In genomic region chr5:66645039-66645438, GRCh38 we compare ENCODE assay signal across 30 cellular contexts.
"Had no signal": no experiment of that assay in that cellular context is flagged by ENCODE, and none has a peak within 500 bp of the region (broad histone marks: within the 10 kb centered on the region; RNA-seq: fewer than 3 reads in every experiment).

No MANE protein-coding gene starts in this region.

- H3K4me1 ChIP-seq: body of pancreas had no signal

- FAIRE-seq: frontal cortex had no signal

- H3K36me3 Mint-ChIP-seq: activated CD4-positive, alpha-beta memory T cell treated with anti-CD3 and anti-CD28 coated beads for 36 hours; activated CD8-positive, alpha-beta memory T cell treated with anti-CD3 and anti-CD28 coated beads, Interleukin-2, amount 10 ng/mL, durations not matched to agents 7 days and 5 days; activated naive CD4-positive, alpha-beta T cell treated with anti-CD3 and anti-CD28 coated beads, Interleukin-2, amount 50 U/mL, for 24 hours; activated naive CD8-positive, alpha-beta T cell treated with anti-CD3 and anti-CD28 coated beads for 36 hours had no signal

- H3K9me3 ChIP-seq: body of pancreas had no signal

- H3K27ac Mint-ChIP-seq: activated CD4-positive, alpha-beta memory T cell treated with anti-CD3 and anti-CD28 coated beads for 36 hours; activated CD4-positive, alpha-beta T cell treated with anti-CD3 and anti-CD28 coated beads for 36 hours; activated CD4-positive, alpha-beta T cell treated with anti-CD3 and anti-CD28 coated beads, Interleukin-2, amount 10 ng/mL, durations not matched to agents 24 days and 14 days; activated CD8-positive, alpha-beta memory T cell treated with anti-CD3 and anti-CD28 coated beads, Interleukin-2, amount 10 ng/mL, durations not matched to agents 7 days and 5 days; activated CD8-positive, alpha-beta T cell treated with anti-CD3 and anti-CD28 coated beads, Interleukin-2, amount 10 ng/mL, durations not matched to agents 7 days and 5 days; activated naive CD4-positive, alpha-beta T cell treated with anti-CD3 and anti-CD28 coated beads for 36 hours; activated naive CD4-positive, alpha-beta T cell treated with anti-CD3 and anti-CD28 coated beads, Interleukin-2, amount 50 U/mL, for 24 hours; activated naive CD8-positive, alpha-beta T cell treated with anti-CD3 and anti-CD28 coated beads for 36 hours; activated T-helper 1 cell treated with anti-CD3 and anti-CD28 coated beads, Interleukin-12 subunit alpha, Interleukin-12 subunit beta, Interleukin-2, Interleukin-4 antibody, amounts not matched to agents 30 ng/mL and 10 ng/mL and 1 ng/mL, durations not matched to agents 14 hours and 24 hours and 36 hours; activated T-helper 2 cell treated with anti-CD3 and anti-CD28 coated beads, Interferon-gamma antibody, Interleukin-2, Interleukin-4, amounts not matched to agents 10 μg/mL and 5 μg/mL and 100 μg/mL, durations not matched to agents 14 hours and 24 hours and 36 hours; dendritic cell treated with granulocyte-macrophage colony-stimulating factor and Interleukin-4, amounts not matched to agents 40 ng/mL and 50 ng/mL, for 4 days; endodermal cell; T-helper 17 cell; T-helper 2 cell treated with Interferon-gamma antibody and Interleukin-4, amounts not matched to agents 5 μg/mL and 100 μg/mL, for 36 hours had no signal

- DNase-seq: activated CD4-positive, alpha-beta memory T cell treated with anti-CD3 and anti-CD28 coated beads for 36 hours; activated CD4-positive, alpha-beta T cell treated with anti-CD3 and anti-CD28 coated beads for 36 hours; activated CD4-positive, alpha-beta T cell treated with anti-CD3 and anti-CD28 coated beads, Interleukin-2, amount 10 ng/mL, durations not matched to agents 24 days and 14 days; activated CD4-positive, CD25-positive, alpha-beta regulatory T cell; activated CD4-positive, CD25-positive, alpha-beta regulatory T cell treated with anti-CD3 and anti-CD28 coated beads, Interleukin-2, amount 50 U/mL, for 72 hours; activated CD8-positive, alpha-beta memory T cell treated with anti-CD3 and anti-CD28 coated beads, Interleukin-2, amount 10 ng/mL, durations not matched to agents 7 days and 5 days; activated CD8-positive, alpha-beta memory T cell treated with anti-CD3 and anti-CD28 coated beads, Interleukin-2, amount 50 U/mL, for 4 hours; activated CD8-positive, alpha-beta T cell treated with anti-CD3 and anti-CD28 coated beads, Interleukin-2, amount 10 ng/mL, durations not matched to agents 7 days and 5 days; activated effector memory CD4-positive, alpha-beta T cell treated with anti-CD3 and anti-CD28 coated beads, Interleukin-2, amount 50 U/mL, for 16 hours; activated naive CD4-positive, alpha-beta T cell treated with anti-CD3 and anti-CD28 coated beads for 36 hours; activated naive CD8-positive, alpha-beta T cell treated with anti-CD3 and anti-CD28 coated beads for 36 hours; activated T-cell treated with anti-CD3 and anti-CD28 coated beads, Interleukin-2, amount 50 U/mL, for 1 hour; activated T-cell treated with anti-CD3 and anti-CD28 coated beads, Interleukin-2, amount 50 U/mL, for 48 hours; anterior cingulate cortex; body of pancreas; dorsolateral prefrontal cortex; effector memory CD4-positive, alpha-beta T cell; endodermal cell; foreskin fibroblast; head of caudate nucleus; T-helper 17 cell; T1000 had no signal

- H3K27ac ChIP-seq: body of pancreas, coronary artery, dorsolateral prefrontal cortex had no signal

- H3K27me3 ChIP-seq: body of pancreas, dorsolateral prefrontal cortex had no signal

- H3K27me3 Mint-ChIP-seq: dendritic cell treated with granulocyte-macrophage colony-stimulating factor and Interleukin-4, amounts not matched to agents 40 ng/mL and 50 ng/mL, for 4 days had no signal

- H3K4me3 Mint-ChIP-seq: activated CD4-positive, alpha-beta memory T cell treated with anti-CD3 and anti-CD28 coated beads for 36 hours; activated CD4-positive, alpha-beta T cell treated with anti-CD3 and anti-CD28 coated beads for 36 hours; activated CD4-positive, alpha-beta T cell treated with anti-CD3 and anti-CD28 coated beads, Interleukin-2, amount 10 ng/mL, durations not matched to agents 24 days and 14 days; activated CD8-positive, alpha-beta memory T cell treated with anti-CD3 and anti-CD28 coated beads, Interleukin-2, amount 10 ng/mL, durations not matched to agents 7 days and 5 days; activated CD8-positive, alpha-beta T cell treated with anti-CD3 and anti-CD28 coated beads, Interleukin-2, amount 10 ng/mL, durations not matched to agents 7 days and 5 days; activated naive CD4-positive, alpha-beta T cell treated with anti-CD3 and anti-CD28 coated beads for 36 hours; activated naive CD4-positive, alpha-beta T cell treated with anti-CD3 and anti-CD28 coated beads, Interleukin-2, amount 50 U/mL, for 24 hours; activated naive CD8-positive, alpha-beta T cell treated with anti-CD3 and anti-CD28 coated beads for 36 hours; activated T-helper 1 cell treated with anti-CD3 and anti-CD28 coated beads, Interleukin-12 subunit alpha, Interleukin-12 subunit beta, Interleukin-2, Interleukin-4 antibody, amounts not matched to agents 30 ng/mL and 10 ng/mL and 1 ng/mL, durations not matched to agents 14 hours and 24 hours and 36 hours; central memory CD8-positive, alpha-beta T cell; dendritic cell treated with granulocyte-macrophage colony-stimulating factor and Interleukin-4, amounts not matched to agents 40 ng/mL and 50 ng/mL, for 4 days; endodermal cell; T-helper 17 cell; T-helper 2 cell treated with Interferon-gamma antibody and Interleukin-4, amounts not matched to agents 5 μg/mL and 100 μg/mL, for 36 hours had no signal

- H3K4me1 Mint-ChIP-seq: activated CD4-positive, alpha-beta T cell treated with anti-CD3 and anti-CD28 coated beads for 36 hours; activated CD8-positive, alpha-beta memory T cell treated with anti-CD3 and anti-CD28 coated beads, Interleukin-2, amount 10 ng/mL, durations not matched to agents 7 days and 5 days; activated naive CD4-positive, alpha-beta T cell treated with anti-CD3 and anti-CD28 coated beads, Interleukin-2, amount 50 U/mL, for 24 hours; activated naive CD8-positive, alpha-beta T cell treated with anti-CD3 and anti-CD28 coated beads for 36 hours; central memory CD8-positive, alpha-beta T cell; endodermal cell; T-helper 17 cell had no signal

- H3K9me3 Mint-ChIP-seq: activated CD4-positive, alpha-beta memory T cell treated with anti-CD3 and anti-CD28 coated beads for 36 hours; activated CD4-positive, alpha-beta T cell treated with anti-CD3 and anti-CD28 coated beads, Interleukin-2, amount 10 ng/mL, durations not matched to agents 24 days and 14 days; activated naive CD4-positive, alpha-beta T cell treated with anti-CD3 and anti-CD28 coated beads for 36 hours; activated naive CD4-positive, alpha-beta T cell treated with anti-CD3 and anti-CD28 coated beads, Interleukin-2, amount 50 U/mL, for 24 hours; activated naive CD8-positive, alpha-beta T cell treated with anti-CD3 and anti-CD28 coated beads for 36 hours; activated T-helper 1 cell treated with anti-CD3 and anti-CD28 coated beads, Interleukin-12 subunit alpha, Interleukin-12 subunit beta, Interleukin-2, Interleukin-4 antibody, amounts not matched to agents 30 ng/mL and 10 ng/mL and 1 ng/mL, durations not matched to agents 14 hours and 24 hours and 36 hours; activated T-helper 2 cell treated with anti-CD3 and anti-CD28 coated beads, Interferon-gamma antibody, Interleukin-2, Interleukin-4, amounts not matched to agents 10 μg/mL and 5 μg/mL and 100 μg/mL, durations not matched to agents 14 hours and 24 hours and 36 hours; central memory CD8-positive, alpha-beta T cell; dendritic cell treated with granulocyte-macrophage colony-stimulating factor and Interleukin-4, amounts not matched to agents 40 ng/mL and 50 ng/mL, for 4 days; endodermal cell; T-helper 2 cell treated with Interferon-gamma antibody and Interleukin-4, amounts not matched to agents 5 μg/mL and 100 μg/mL, for 36 hours had no signal

- H3K4me3 ChIP-seq: body of pancreas, coronary artery, dorsolateral prefrontal cortex had no signal
